8 cellular contexts compared by ENCODE assay signal in the genomic region with DNA sequence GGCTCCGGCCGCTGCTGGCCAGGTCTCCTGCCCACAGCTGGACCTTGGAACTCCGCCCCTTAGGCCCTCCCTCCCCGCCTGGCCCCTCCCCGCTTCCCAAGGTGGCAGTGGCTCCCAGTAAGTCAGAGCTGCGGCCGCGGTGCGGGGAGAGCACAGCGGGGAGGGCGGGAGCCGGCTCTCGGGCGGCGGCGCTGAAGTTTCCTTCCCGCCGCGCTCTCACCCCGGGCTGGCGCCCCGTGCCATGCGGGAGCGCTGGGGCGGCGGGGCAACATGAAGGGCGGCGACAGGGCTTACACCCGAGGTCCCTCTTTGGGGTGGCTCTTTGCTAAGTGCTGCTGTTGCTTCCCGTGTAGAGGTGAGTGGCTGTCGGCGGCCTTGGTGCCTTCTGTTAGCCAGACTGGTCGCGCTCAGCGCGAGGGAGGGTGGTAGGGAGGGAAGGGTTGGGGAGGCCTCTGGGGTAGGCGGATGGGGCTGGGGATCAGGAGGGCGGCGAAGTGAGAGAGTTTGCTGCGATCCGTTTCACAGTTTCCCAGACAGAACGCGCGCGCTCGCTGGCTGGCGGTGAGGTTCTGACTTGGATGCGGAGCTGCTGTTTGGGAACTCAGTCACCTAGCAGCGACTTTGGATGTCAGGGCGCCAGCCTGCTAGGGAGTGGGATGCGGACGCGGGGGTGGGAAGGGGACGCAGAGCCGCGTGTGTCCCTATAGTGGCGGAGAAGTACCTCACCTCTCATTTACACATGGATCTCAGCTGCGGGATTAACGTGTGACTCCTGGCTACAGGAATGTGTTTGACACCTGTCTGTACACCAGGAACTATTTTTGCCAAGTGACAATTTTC.
A peak's percentile ranks its signal among the peaks of the same experiment; 100 is the strongest.
DNase-seq lines count a peak whose midpoint lies in the region; ATAC-seq, FAIRE-seq and TF ChIP-seq lines count a peak whose summit lies in the region.

No MANE protein-coding gene starts in this region.

- H3K36me3 ChIP-seq in PC-3 (ENCODE audit: low read depth, low read length) (no peaks in the 10 kb centered on the region), hepatocyte (replicated peaks; ENCODE audit: insufficient read depth, low read depth) (no peaks in the 10 kb centered on the region), rectal smooth muscle tissue (ENCODE audit: control insufficient read depth, insufficient read depth, low read length) (no peaks in the 10 kb centered on the region)

- DNase-seq in GM12892 (ENCODE audit: insufficient read length) (peak; percentile 38), PC-3 (peak; percentile 84), hepatocyte (ENCODE audit: low spot score) (peak; percentile 90), DMS79 (lab: John Stamatoyannopoulos, UW) (no peak), cerebellar nuclear complex (lab: John Stamatoyannopoulos, UW) (no peak)
- DNase-seq in activated naive CD8-positive, alpha-beta T cell treated with anti-CD3 and anti-CD28 coated beads, Interleukin-2, amount 10 ng/mL, durations not matched to agents 7 days and 5 days: peak; percentile 59

- H3K4me3 ChIP-seq in PC-3 (ENCODE audit: low read length) (peak overlapping the region; percentile 77), hepatocyte (peak overlapping the region; percentile 68), rectal smooth muscle tissue (ENCODE audit: low read length) (peak overlapping the region; percentile 43)

- H3K9me2 ChIP-seq in PC-3 (replicated peaks; ENCODE audit: low read length): no peaks in the 10 kb centered on the region
- no peaks in the 10 kb centered on the region for H3K9me2 ChIP-seq in hepatocyte (replicated peaks; ENCODE audit: insufficient read depth)

- TF ChIP-seq CTCF in PC-3 (conservative IDR thresholded peaks at IDR 0.05; ENCODE audit: low read depth, low read length) (no peak), hepatocyte (IDR thresholded peaks at IDR 0.05; ENCODE audit: poor library complexity) (no peak)

- H3K9me3 ChIP-seq in PC-3 (ENCODE audit: low read length): no peaks in the 10 kb centered on the region
- no peaks in the 10 kb centered on the region for H3K9me3 ChIP-seq in hepatocyte (ENCODE audit: low read depth)

- peak overlapping the region; percentile 84 for H3K4me2 ChIP-seq in PC-3 (ENCODE audit: low read length)
- peak overlapping the region; percentile 95 for H3K4me2 ChIP-seq in hepatocyte

- 3% methylated on average over 34 of the region's 59 CpGs for WGBS in hepatocyte (ENCODE audit: low lambda C conversion rate, missing lambda C conversion rate)

- H3K4me1 ChIP-seq in PC-3 (ENCODE audit: insufficient read depth, low read length): peaks cover 34% of the 10 kb centered on the region
- peaks cover 21% of the 10 kb centered on the region for H3K4me1 ChIP-seq in hepatocyte (ENCODE audit: insufficient read depth)
- H3K4me1 ChIP-seq in rectal smooth muscle tissue (ENCODE audit: control insufficient read depth, insufficient read depth, low read length): no peaks in the 10 kb centered on the region

- H3K9me3 Mint-ChIP-seq in activated naive CD8-positive, alpha-beta T cell treated with anti-CD3 and anti-CD28 coated beads, Interleukin-2, amount 10 ng/mL, durations not matched to agents 7 days and 5 days: no peaks in the 10 kb centered on the region

- POLR2A ChIA-PET in PC-3 (lab: Charles Lee; ENCODE audit: unreplicated experiment): no interaction called here
- POLR2A ChIA-PET in activated naive CD8-positive, alpha-beta T cell treated with anti-CD3 and anti-CD28 coated beads, Interleukin-2, amount 10 ng/mL, durations not matched to agents 7 days and 5 days (lab: Charles Lee): interaction anchor here (0.7 kb wide), 1 partner anchor 103 kb away, joined by 3 read pairs; no protein-coding TSS in a partner anchor

- H2AFZ ChIP-seq in PC-3 (ENCODE audit: low read length) (peak overlapping the region; percentile 89), hepatocyte (peak overlapping the region; percentile 73)

- peaks cover 56% of the 10 kb centered on the region for H3K27me3 Mint-ChIP-seq in activated naive CD8-positive, alpha-beta T cell treated with anti-CD3 and anti-CD28 coated beads, Interleukin-2, amount 10 ng/mL, durations not matched to agents 7 days and 5 days

- CTCF ChIA-PET in PC-3 (lab: Charles Lee): no interaction called here

- intact Hi-C loops in PC-3 (cut with micrococcal nuclease): no loop called here

- peaks cover 19% of the 10 kb centered on the region for H3K4me1 Mint-ChIP-seq in activated naive CD8-positive, alpha-beta T cell treated with anti-CD3 and anti-CD28 coated beads, Interleukin-2, amount 10 ng/mL, durations not matched to agents 7 days and 5 days

- H3K27ac Mint-ChIP-seq in activated naive CD8-positive, alpha-beta T cell treated with anti-CD3 and anti-CD28 coated beads, Interleukin-2, amount 10 ng/mL, durations not matched to agents 7 days and 5 days: peak overlapping the region; percentile 45

- ATAC-seq in PC-3 (peak; percentile 94), HG03095 (IDR thresholded peaks at IDR 0.05; ENCODE audit: unreplicated experiment) (no peak)
- ATAC-seq in activated naive CD8-positive, alpha-beta T cell treated with anti-CD3 and anti-CD28 coated beads, Interleukin-2, amount 10 ng/mL, durations not matched to agents 7 days and 5 days (ENCODE audit: low read depth): peak; percentile 79

- 0 out of 2 replicates have a peak overlapping the region, but pooled peaks have one; percentile 8 for H3K27ac ChIP-seq in PC-3 (ENCODE audit: low read length)
- peak overlapping the region; percentile 88 for H3K27ac ChIP-seq in hepatocyte
- H3K27ac ChIP-seq in rectal smooth muscle tissue (ENCODE audit: low read depth, low read length): no peak overlapping the region

- H3K79me2 ChIP-seq in PC-3 (ENCODE audit: low read length) (no peaks in the 10 kb centered on the region), hepatocyte (peaks cover 35% of the 10 kb centered on the region)

- H4K20me1 ChIP-seq in PC-3 (ENCODE audit: low read length) (no peaks in the 10 kb centered on the region), hepatocyte (ENCODE audit: insufficient read depth, poor library complexity, severe bottlenecking) (no peaks in the 10 kb centered on the region)

- no peaks in the 10 kb centered on the region for H3F3A ChIP-seq in PC-3 (ENCODE audit: low read length, unreplicated experiment)

- TF ChIP-seq POLR2A in GM12892 (IDR thresholded peaks at IDR 0.05; ENCODE audit: low read depth, low read length): no peak

- peak overlapping the region; percentile 89 for H3K4me3 Mint-ChIP-seq in activated naive CD8-positive, alpha-beta T cell treated with anti-CD3 and anti-CD28 coated beads, Interleukin-2, amount 10 ng/mL, durations not matched to agents 7 days and 5 days

- H3K9ac ChIP-seq in PC-3 (ENCODE audit: low read length): peak overlapping the region; percentile 65
- H3K9ac ChIP-seq in rectal smooth muscle tissue (ENCODE audit: low read length): no peak overlapping the region

- H3K36me3 Mint-ChIP-seq in activated naive CD8-positive, alpha-beta T cell treated with anti-CD3 and anti-CD28 coated beads, Interleukin-2, amount 10 ng/mL, durations not matched to agents 7 days and 5 days: peaks cover 3% of the 10 kb centered on the region

- FAIRE-seq in GM12892 (lab: Jason Lieb, UNC): peak; percentile 85

- BruUV-seq in PC-3 (replicated peaks; lab: Mats Ljungman, UMichigan): no TSS peak

- H3K27me3 ChIP-seq in PC-3 (ENCODE audit: low read length): no peaks in the 10 kb centered on the region
- H3K27me3 ChIP-seq in hepatocyte: no peaks in the 10 kb centered on the region
- H3K27me3 ChIP-seq in rectal smooth muscle tissue (ENCODE audit: control insufficient read depth, insufficient read depth, low read length): peaks cover 3% of the 10 kb centered on the region

Comparison
In these comparisons a context has a peak if more than half of its experiments do, and no peak if none do; other contexts are left out.
1. DNase-seq: peak in GM12892 (single experiment), PC-3 (single experiment), activated naive CD8-positive, alpha-beta T cell treated with anti-CD3 and anti-CD28 coated beads, Interleukin-2, amount 10 ng/mL, durations not matched to agents 7 days and 5 days (single experiment) and hepatocyte (single experiment); none in DMS79 (single experiment) and cerebellar nuclear complex (0 of 2).
2. Peak in every context shown above with its lines, with median percentiles within 50 percentile points of each other: H3K4me3 ChIP-seq.